8 cellular contexts compared by ENCODE assay signal in genomic region chr13:80344032-80344431, GRCh38. TPM values are rescaled to one million over a fixed set of nuclear protein-coding genes. Genes with fewer than 3 reads are reported as not detected.
DNase-seq lines count a peak whose midpoint lies in the region; ATAC-seq, FAIRE-seq and TF ChIP-seq lines count a peak whose summit lies in the region.
"Not testable (repeated sequence)": the region's sequence is repeated elsewhere in the genome, so short reads cannot be mapped to it uniquely, and the experiment has no call there.
"Had no signal": no experiment of that assay in that cellular context is flagged by ENCODE, and none has a peak within 500 bp of the region (broad histone marks: within the 10 kb centered on the region; RNA-seq: fewer than 3 reads in every experiment).

No MANE protein-coding gene starts in this region.

- not testable (repeated sequence) for H3K27ac ChIP-seq in BLaER1 treated with 17β-estradiol and CSF1 and Interleukin-3, amounts not matched to agents 10 nM and 100 nM; H1 (ENCODE audit: low read depth, low read length)
- H3K27ac ChIP-seq in left ventricle myocardium inferior (replicated peaks), result peak overlapping the region; percentile 96
- H3K27ac ChIP-seq in gastrocnemius medialis, result peak overlapping the region; percentile 91 to 99 (median 95)

- H2AK5ac ChIP-seq in H1 (ENCODE audit: low read depth, low read length), result not testable (repeated sequence)

- H2BK120ac ChIP-seq in H1 (replicated peaks; ENCODE audit: low read depth, low read length), result not testable (repeated sequence)

- TF ChIP-seq POLR2A in H1 (IDR thresholded peaks at IDR 0.05; ENCODE audit: control extremely low read depth in 1 of 2, low read depth in 2 of 2, low read length in 2 of 2); gastrocnemius medialis (IDR thresholded peaks at IDR 0.05): not testable (repeated sequence)

- H3K36me3 Mint-ChIP-seq in activated naive CD4-positive, alpha-beta T cell treated with anti-CD3 and anti-CD28 coated beads, Interleukin-2, amount 10 ng/mL, durations not matched to agents 7 days and 5 days; mesothelial cell of epicardium: not testable (repeated sequence)

- in situ Hi-C loops in gastrocnemius medialis (cut with MboI; ENCODE audit: low sequenced_read_pairs in 4 of 4), result loop anchor here in 2 of 4 donors (25.0 kb wide), 1 partner anchor 932 kb away; the partner anchor contains the start of gene RBM26 (in 2 of the 2)

- H3K36me3 ChIP-seq in BLaER1 treated with 17β-estradiol and CSF1 and Interleukin-3, amounts not matched to agents 10 nM and 100 nM; H1 (ENCODE audit: control insufficient read depth in 2 of 4, insufficient read depth in 4 of 4, low read length in 3 of 4); left ventricle myocardium inferior; gastrocnemius medialis: not testable (repeated sequence)

- H3K4me1 Mint-ChIP-seq in activated naive CD4-positive, alpha-beta T cell treated with anti-CD3 and anti-CD28 coated beads, Interleukin-2, amount 10 ng/mL, durations not matched to agents 7 days and 5 days, result peaks cover 22% of the 10 kb centered on the region
- H3K4me1 Mint-ChIP-seq in mesothelial cell of epicardium, result peaks cover 36% of the 10 kb centered on the region

- not testable (repeated sequence) for H3K4me3 ChIP-seq in BLaER1 treated with 17β-estradiol and CSF1 and Interleukin-3, amounts not matched to agents 10 nM and 100 nM; H1 (ENCODE audit: extremely low read depth in 1 of 4, insufficient read depth in 2 of 4, low read depth in 3 of 4, low read length in 4 of 4); left ventricle myocardium inferior; gastrocnemius medialis

- H4K8ac ChIP-seq in H1 (ENCODE audit: extremely low read depth, insufficient read depth, low read length), result not testable (repeated sequence)

- 94% methylated on average over 11 of the region's 11 CpGs; no CpG with 5 or more reads in 1 of the 2 experiments for WGBS in H1 (ENCODE audit: extremely low coverage in 1 of 2, insufficient coverage in 1 of 2, insufficient read length in 1 of 2, insufficient replicate concordance in 2 of 2, low coverage in 1 of 2, low lambda C conversion rate in 2 of 2, missing lambda C conversion rate in 1 of 2), 2 experiments

- TF ChIP-seq CTCF in H1 (IDR thresholded peaks at IDR 0.05; ENCODE audit: control extremely low read depth in 1 of 3, insufficient read depth in 1 of 3, low read depth in 1 of 3, low read length in 3 of 3); left ventricle myocardium inferior (IDR thresholded peaks at IDR 0.05; ENCODE audit: borderline replicate concordance); mesothelial cell of epicardium (IDR thresholded peaks at IDR 0.05; ENCODE audit: unreplicated experiment); gastrocnemius medialis (IDR thresholded peaks at IDR 0.05 in 4 of 5, conservative IDR thresholded peaks at IDR 0.05 in 1 of 5): not testable (repeated sequence)

- ATAC-seq in gastrocnemius medialis, result not testable (repeated sequence)

- H3K27me3 Mint-ChIP-seq in activated naive CD4-positive, alpha-beta T cell treated with anti-CD3 and anti-CD28 coated beads, Interleukin-2, amount 10 ng/mL, durations not matched to agents 7 days and 5 days, result peaks cover 16% of the 10 kb centered on the region
- not testable (repeated sequence) for H3K27me3 Mint-ChIP-seq in mesothelial cell of epicardium (ENCODE audit: low read depth)

- CTCF ChIA-PET in activated naive CD4-positive, alpha-beta T cell treated with anti-CD3 and anti-CD28 coated beads, Interleukin-2, amount 10 ng/mL, durations not matched to agents 7 days and 5 days (lab: Charles Lee), result interaction anchor here (2.0 kb wide), 1 partner anchor 13 kb away, joined by 6 read pairs; no protein-coding TSS in a partner anchor
- CTCF ChIA-PET in H1 (lab: Charles Lee; ENCODE audit: partially characterized antibody), result interaction anchor here (0.6 to 5.9 kb wide), 9 partner anchors 12 to 682 kb away, joined by 3 to 63 read pairs (median 5); no protein-coding TSS in a partner anchor

- not testable (repeated sequence) for H4K5ac ChIP-seq in H1 (ENCODE audit: insufficient read length, low read depth, low read length)

- H3K23me2 ChIP-seq in H1 (ENCODE audit: low read depth, low read length), result not testable (repeated sequence)

- DNase-seq in activated naive CD4-positive, alpha-beta T cell treated with anti-CD3 and anti-CD28 coated beads, Interleukin-2, amount 10 ng/mL, durations not matched to agents 7 days and 5 days; H1 (ENCODE audit: low read depth in 1 of 2, low spot score in 2 of 2); left ventricle myocardium inferior; mesothelial cell of epicardium (ENCODE audit: low spot score in 2 of 2, unreplicated experiment in 2 of 2); gastrocnemius medialis: not testable (repeated sequence)

- H3K23ac ChIP-seq in H1 (ENCODE audit: insufficient read length), result not testable (repeated sequence)

- POLR2A ChIA-PET in H1 (lab: Charles Lee; ENCODE audit: partially characterized antibody), result not testable (repeated sequence)

- H3K79me2 ChIP-seq in H1 (ENCODE audit: control insufficient read depth in 1 of 2, insufficient read depth in 2 of 2, low read length in 2 of 2), result peaks cover 12 to 17% of the 10 kb centered on the region in 2 experiments; a peak in 3 of 4 replicates

- intact Hi-C loops in left ventricle myocardium inferior (cut with micrococcal nuclease), result not testable (repeated sequence)
- intact Hi-C loops in gastrocnemius medialis (cut with DNase I; ENCODE audit: low total_unique reads), result loop anchor here (5.0 to 10.0 kb wide), 6 partner anchors 121 to 937 kb away; partner anchors contain the start of genes NDFIP2 and RBM26

- not testable (repeated sequence) for H4K91ac ChIP-seq in H1 (replicated peaks; ENCODE audit: insufficient read length, low read length)

- peak overlapping the region; percentile 82; the same call in 1 of the 2 replicates for H2BK20ac ChIP-seq in H1 (ENCODE audit: low read length)

- H3K4me2 ChIP-seq in BLaER1 treated with 17β-estradiol and CSF1 and Interleukin-3, amounts not matched to agents 10 nM and 100 nM, result peak overlapping the region in 9 of 11 experiments; percentile 76 to 99 (median 96); a peak in 17 of 22 replicates
- H3K4me2 ChIP-seq in H1 (ENCODE audit: insufficient read depth in 1 of 2, low read depth in 2 of 2, low read length in 2 of 2), result not testable (repeated sequence)

- not testable (repeated sequence) for H3K9me3 ChIP-seq in BLaER1 treated with 17β-estradiol and CSF1 and Interleukin-3, amounts not matched to agents 10 nM and 100 nM (replicated peaks in 1 of 11); H1 (ENCODE audit: insufficient read depth in 2 of 2, low read depth in 1 of 2, low read length in 1 of 2); left ventricle myocardium inferior (replicated peaks); gastrocnemius medialis

- H3K79me1 ChIP-seq in H1 (ENCODE audit: low read depth, low read length), result not testable (repeated sequence)

- not testable (repeated sequence) for H2AFZ ChIP-seq in H1 (ENCODE audit: low read length)

- H3K27ac Mint-ChIP-seq in activated naive CD4-positive, alpha-beta T cell treated with anti-CD3 and anti-CD28 coated beads, Interleukin-2, amount 10 ng/mL, durations not matched to agents 7 days and 5 days, result peak overlapping the region; percentile 33
- H3K27ac Mint-ChIP-seq in mesothelial cell of epicardium, result peak overlapping the region; percentile 98

- not testable (repeated sequence) for H3K14ac ChIP-seq in H1 (ENCODE audit: insufficient read length)

- H3K4ac ChIP-seq in H1 (replicated peaks; ENCODE audit: insufficient read length, low read depth, low read length), result not testable (repeated sequence)

- not testable (repeated sequence) for H3K4me3 Mint-ChIP-seq in activated naive CD4-positive, alpha-beta T cell treated with anti-CD3 and anti-CD28 coated beads, Interleukin-2, amount 10 ng/mL, durations not matched to agents 7 days and 5 days; mesothelial cell of epicardium

- not testable (repeated sequence) for H3K18ac ChIP-seq in H1 (ENCODE audit: extremely low read depth, low read length)

- peaks cover 7 to 58% (median 29%) of the 10 kb centered on the region in 10 experiments for H3K4me1 ChIP-seq in BLaER1 treated with 17β-estradiol and CSF1 and Interleukin-3, amounts not matched to agents 10 nM and 100 nM
- not testable (repeated sequence) for H3K4me1 ChIP-seq in H1 (replicated peaks in 1 of 4; ENCODE audit: control insufficient read depth in 3 of 4, insufficient read depth in 4 of 4, low read length in 3 of 4)
- H3K4me1 ChIP-seq in left ventricle myocardium inferior (peaks cover 54% of the 10 kb centered on the region), gastrocnemius medialis (peaks cover 12 to 30% of the 10 kb centered on the region in 2 donors)

- H2BK12ac ChIP-seq in H1 (ENCODE audit: low read depth, low read length), result not testable (repeated sequence)

- H3K9me3 Mint-ChIP-seq in activated naive CD4-positive, alpha-beta T cell treated with anti-CD3 and anti-CD28 coated beads, Interleukin-2, amount 10 ng/mL, durations not matched to agents 7 days and 5 days; mesothelial cell of epicardium: not testable (repeated sequence)

- peaks cover 0 to 18% (median 13%) of the 10 kb centered on the region in 11 experiments; a peak in 19 of 22 replicates for H4K20me1 ChIP-seq in BLaER1 treated with 17β-estradiol and CSF1 and Interleukin-3, amounts not matched to agents 10 nM and 100 nM
- not testable (repeated sequence) for H4K20me1 ChIP-seq in H1 (replicated peaks in 1 of 2; ENCODE audit: control insufficient read depth in 1 of 2, insufficient read depth in 2 of 2, low read length in 2 of 2)

- TF ChIP-seq EP300 in H1 (IDR thresholded peaks at IDR 0.05; ENCODE audit: borderline replicate concordance in 1 of 2, low read depth in 2 of 2, low read length in 2 of 2), result not testable (repeated sequence)

- H2BK15ac ChIP-seq in H1 (ENCODE audit: low read length), result not testable (repeated sequence)

- not testable (repeated sequence) for H2BK5ac ChIP-seq in H1 (ENCODE audit: low read depth, low read length)

- not testable (repeated sequence) for H3K27me3 ChIP-seq in BLaER1 treated with 17β-estradiol and CSF1 and Interleukin-3, amounts not matched to agents 10 nM and 100 nM; H1 (replicated peaks in 1 of 4; ENCODE audit: control insufficient read depth in 3 of 4, extremely low read depth in 1 of 4, insufficient read depth in 3 of 4, low read length in 3 of 4); left ventricle myocardium inferior (ENCODE audit: low read depth); gastrocnemius medialis

- not testable (repeated sequence) for H3K9ac ChIP-seq in BLaER1 treated with 17β-estradiol and CSF1 and Interleukin-3, amounts not matched to agents 10 nM and 100 nM; H1 (replicated peaks in 1 of 4; ENCODE audit: extremely low read depth in 1 of 4, low read depth in 3 of 4, low read length in 3 of 4)

- FAIRE-seq in H1 (lab: Jason Lieb, UNC), result not testable (repeated sequence)

- TF ChIP-seq RAD21 in H1 (IDR thresholded peaks at IDR 0.05 in 1 of 2, conservative IDR thresholded peaks at IDR 0.05 in 1 of 2; ENCODE audit: low read depth in 2 of 2, low read length in 2 of 2), result not testable (repeated sequence)

- H3K56ac ChIP-seq in H1 (replicated peaks; ENCODE audit: insufficient read length, low read depth, low read length), result not testable (repeated sequence)

RNA-seq across cellular contexts. Expression of gene SPRY2, which starts 3.1 kb away (rescaled TPM):
- total RNA-seq in H1 (2021; fragmentation: NEBNext Ultra II Directional; extraction: Animal tissue kit (Norgen Biotek cat#: 25700)), result 36.6 and 37.7 TPM in 2 replicates
- polyA plus RNA-seq in H1 (2011; rRNA removed), result 36.2 and 37.9 TPM in 2 replicates
- polyA plus RNA-seq in H1 (2011; cell fraction: cytosol; rRNA removed), result 33.4 TPM
- polyA plus RNA-seq in H1 (2011; cell fraction: nucleus; rRNA removed), result 26.4 TPM
- 20.8 to 29.9 TPM (median 25.4 TPM) in 4 replicates for polyA plus RNA-seq in H1 (2012, experiment 1 of 2)
- 22.0 TPM for polyA plus RNA-seq in H1 (2012, experiment 2 of 2)
- polyA plus RNA-seq in H1 (2013, experiment 1 of 2), result 27.3 TPM
- polyA plus RNA-seq in H1 (2013, experiment 2 of 2), result 27.5 TPM
- 42.7 and 50.5 TPM in 2 replicates for polyA minus RNA-seq in H1 (2011; rRNA and poly(A)+ RNA removed)
- 20.3 TPM for polyA minus RNA-seq in H1 (2011; cell fraction: cytosol; rRNA and poly(A)+ RNA removed)
- 30.0 TPM for polyA minus RNA-seq in H1 (2011; cell fraction: nucleus; rRNA and poly(A)+ RNA removed)
- 34.6 TPM for total RNA-seq in left ventricle myocardium inferior
- 57.7 to 60.8 TPM (median 59.9 TPM) in 3 replicates for total RNA-seq in mesothelial cell of epicardium
- 10 to 100 TPM; 15.7 to 32.2 (median 22.2) TPM for total RNA-seq in gastrocnemius medialis
- polyA plus RNA-seq: CD4-positive, alpha-beta memory T cell; CD4-positive, CD25-positive, alpha-beta regulatory T cell had no signal
